In genomic region chr6:32553037-32553742, GRCh38 we compare ENCODE assay signal across 1 cellular context.
TF ChIP-seq lines count a peak whose summit lies in the region.

No MANE protein-coding gene starts in this region.

TF ChIP-seq in GM12878, 131 proteins besides CTCF, POLR2A, EP300 and RAD21:
- TF ChIP-seq POU2F2 (IDR thresholded peaks at IDR 0.05; ENCODE audit: borderline replicate concordance, low read depth, low read length) = no peak
- TF ChIP-seq SREBF1 (IDR thresholded peaks at IDR 0.05; ENCODE audit: low read length) = no peak
- no peak for TF ChIP-seq NFIC (IDR thresholded peaks at IDR 0.05; ENCODE audit: low read depth, low read length)
- no peak for TF ChIP-seq E4F1 (IDR thresholded peaks at IDR 0.05; ENCODE audit: borderline replicate concordance, partially characterized antibody)
- no peak for TF ChIP-seq MAX (IDR thresholded peaks at IDR 0.05; ENCODE audit: low read depth, low read length)
- no peak for TF ChIP-seq ZBTB40 (IDR thresholded peaks at IDR 0.05; ENCODE audit: borderline replicate concordance)
- TF ChIP-seq USF1 (IDR thresholded peaks at IDR 0.05; ENCODE audit: borderline replicate concordance, extremely low read length, insufficient read depth, low read depth, low read length) = no peak
- TF ChIP-seq ZNF24 (IDR thresholded peaks at IDR 0.05) = no peak
- TF ChIP-seq BACH1 (IDR thresholded peaks at IDR 0.05; ENCODE audit: borderline replicate concordance) = no peak
- TF ChIP-seq JUND (IDR thresholded peaks at IDR 0.05; ENCODE audit: low read depth, low read length) = no peak
- no peak for TF ChIP-seq STAT3 (IDR thresholded peaks at IDR 0.05; ENCODE audit: low read depth, low read length)
- TF ChIP-seq ZNF687 (IDR thresholded peaks at IDR 0.05) = no peak
- TF ChIP-seq EED (IDR thresholded peaks at IDR 0.05; ENCODE audit: low read depth) = no peak
- no peak for TF ChIP-seq ETV6 (conservative IDR thresholded peaks at IDR 0.05 in 1 of 2, IDR thresholded peaks at IDR 0.05 in 1 of 2; ENCODE audit: borderline replicate concordance in 1 of 2, low read depth in 1 of 2)
- no peak for TF ChIP-seq HDAC6 (IDR thresholded peaks at IDR 0.05; ENCODE audit: unreplicated experiment)
